In genomic region chr9:12774861-12775367, GRCh38 we compare ENCODE assay signal across 7 cellular contexts. TPM values are rescaled to one million over a fixed set of nuclear protein-coding genes. Genes with fewer than 3 reads are reported as not detected.
DNase-seq lines count a peak whose midpoint lies in the region; ATAC-seq and TF ChIP-seq lines count a peak whose summit lies in the region.

Gene LURAP1L (plus strand): TSS chr9:12775020. CDS start chr9:12775716, 696 bp downstream.

- CTCF ChIA-PET in MCF 10A (lab: Yijun Ruan, JAX): interaction anchor here (0.6 to 7.7 kb wide), 19 partner anchors 10 to 315 kb away, joined by 3 to 131 read pairs (median 9); no protein-coding TSS in a partner anchor

- peaks cover 12% of the 10 kb centered on the region for H3K36me3 Mint-ChIP-seq in MCF 10A (ENCODE audit: insufficient read depth, unreplicated experiment)

- TF ChIP-seq CTCF in GM13976 (IDR thresholded peaks at IDR 0.05; ENCODE audit: borderline replicate concordance, control extremely low read depth, extremely low read depth, insufficient read depth, missing control alignments) (no peak), MCF 10A (IDR thresholded peaks at IDR 0.05; ENCODE audit: unreplicated experiment) (no peak)

- H3K4me3 ChIP-seq in iPS-18c (ENCODE audit: insufficient read depth, low read depth, low read length): peak within 1 kb of the TSS; percentile 79

- in situ Hi-C loops in GM13976 (cut with MboI; ENCODE audit: low sequenced_read_pairs, unreplicated experiment): no loop called here

- POLR2A ChIA-PET in MCF 10A (lab: Yijun Ruan, JAX): interaction anchor here (0.5 to 8.4 kb wide), 23 partner anchors 9 to 1537 kb away, joined by 3 to 242 read pairs (median 7); no protein-coding TSS in a partner anchor

- peak within 1 kb of the TSS; percentile 99 for H3K4me3 Mint-ChIP-seq in MCF 10A (ENCODE audit: unreplicated experiment)

- intact Hi-C loops in MCF 10A (cut with micrococcal nuclease): loop anchor here (5.0 kb wide), 1 partner anchor 212 kb away; no protein-coding TSS in a partner anchor
- intact Hi-C loops in sciatic nerve (cut with DNase I): no loop called here

- H3K9me3 Mint-ChIP-seq in MCF 10A (ENCODE audit: unreplicated experiment): no peaks in the 10 kb centered on the region

- BruUV-seq in MCF 10A (replicated peaks; lab: Mats Ljungman, UMichigan): no TSS peak

- H3K27me3 Mint-ChIP-seq in MCF 10A (ENCODE audit: insufficient read depth, unreplicated experiment): no peaks in the 10 kb centered on the region

- H3K9me3 ChIP-seq in iPS-18c (ENCODE audit: control insufficient read depth, insufficient read depth, low read length): no peaks in the 10 kb centered on the region

- peaks cover 12% of the 10 kb centered on the region for H3K4me1 Mint-ChIP-seq in MCF 10A (ENCODE audit: insufficient read depth, unreplicated experiment)

- H3K27ac Mint-ChIP-seq in MCF 10A (ENCODE audit: low read depth, unreplicated experiment): peak within 1 kb of the TSS; percentile 74

- DNase-seq in GM13976 (ENCODE audit: low spot score): peak; percentile 21
- peak; percentile 77 for DNase-seq in NCI-H345 (lab: John Stamatoyannopoulos, UW)
- DNase-seq in MCF 10A (ENCODE audit: unreplicated experiment): peak; percentile 84
- peak; percentile 59 for DNase-seq in sciatic nerve (ENCODE audit: low spot score)
- no peak for DNase-seq in NCI-H128 (lab: John Stamatoyannopoulos, UW; ENCODE audit: unreplicated experiment)

- ATAC-seq in sciatic nerve (peak; percentile 80), HG02938 (IDR thresholded peaks at IDR 0.05; ENCODE audit: unreplicated experiment) (no peak)

RNA-seq across cellular contexts. Expression of gene LURAP1L, which starts in this region (rescaled TPM):
- 59.2 and 80.4 TPM in 2 replicates for total RNA-seq in MCF 10A (2022)
- 7.8 TPM for total RNA-seq in sciatic nerve
